Comparison of ENCODE assay signal across 8 cellular contexts in the genomic region with DNA sequence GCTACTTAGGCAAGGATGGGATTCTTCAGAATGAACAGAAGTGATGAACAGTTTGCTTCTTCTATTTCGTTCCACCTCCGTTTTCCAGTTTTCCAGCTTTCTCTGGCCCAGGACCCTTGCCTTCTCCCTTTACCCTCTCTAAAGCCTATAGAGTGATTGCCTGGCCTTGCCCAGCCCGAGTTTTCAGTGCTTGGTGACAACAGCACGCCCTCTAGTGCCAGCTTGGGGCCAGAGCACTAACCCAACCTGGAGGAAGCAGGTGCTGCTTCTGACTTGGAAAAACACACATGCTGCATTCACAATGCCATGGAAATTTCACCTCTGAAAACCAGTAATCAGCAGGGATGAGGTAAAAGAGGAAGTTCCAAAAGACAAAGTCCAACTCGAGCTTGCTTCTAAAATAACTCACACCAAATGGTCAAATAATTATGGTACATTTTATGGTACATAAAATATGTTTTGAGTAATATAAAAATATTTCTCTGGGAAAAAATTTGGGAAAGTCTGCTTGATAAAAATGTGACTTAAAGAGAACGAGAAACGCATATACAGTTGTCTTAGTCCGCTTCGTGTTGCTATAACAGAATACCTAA. TPM values are rescaled to one million over a fixed set of nuclear protein-coding genes. Genes with fewer than 3 reads are reported as not detected.
DNase-seq lines count a peak whose midpoint lies in the region; ATAC-seq and TF ChIP-seq lines count a peak whose summit lies in the region.

No MANE protein-coding gene starts in this region.

- H3K4me3 ChIP-seq in endodermal cell (ENCODE audit: low read length) = no peak overlapping the region

- H3K36me3 Mint-ChIP-seq in endodermal cell (ENCODE audit: low read depth) = no peaks in the 10 kb centered on the region
- no peaks in the 10 kb centered on the region for H3K36me3 Mint-ChIP-seq in mesothelial cell of epicardium

- ATAC-seq in GM19035 (IDR thresholded peaks at IDR 0.05; ENCODE audit: unreplicated experiment) = no peak

- WGBS in endodermal cell (ENCODE audit: insufficient coverage in 1 of 2, insufficient read length in 1 of 2), 2 experiments = 34 to 41% methylated on average over 8 to 9 of the region's 9 CpGs

- TF ChIP-seq CTCF in endodermal cell (conservative IDR thresholded peaks at IDR 0.05) (peak; percentile 97), mesothelial cell of epicardium (IDR thresholded peaks at IDR 0.05; ENCODE audit: unreplicated experiment) (peak; percentile 82)

- no peaks in the 10 kb centered on the region for H3K9me3 ChIP-seq in endodermal cell (ENCODE audit: control insufficient read depth, low read length)

- no peak overlapping the region for H3K9ac ChIP-seq in endodermal cell (ENCODE audit: extremely low read depth, low read length, poor library complexity, severe bottlenecking)

- H3K9me3 Mint-ChIP-seq in endodermal cell = no peaks in the 10 kb centered on the region
- no peaks in the 10 kb centered on the region for H3K9me3 Mint-ChIP-seq in mesothelial cell of epicardium

- H3K27me3 ChIP-seq in endodermal cell (ENCODE audit: control insufficient read depth, insufficient read depth, low read length, poor library complexity, severe bottlenecking) = no peaks in the 10 kb centered on the region

- no peaks in the 10 kb centered on the region for H3K4me1 ChIP-seq in endodermal cell (ENCODE audit: control insufficient read depth, insufficient read depth, low read length)

- H3K27ac Mint-ChIP-seq in endodermal cell (no peak overlapping the region), mesothelial cell of epicardium (no peak overlapping the region)

- DNase-seq in DMS79 treated with DMSO at 0.1 percent for 48 hours (lab: John Stamatoyannopoulos, UW) (peak; percentile 88), HT-29 (ENCODE audit: low spot score) (peak; percentile 82), NOMO-1 (lab: John Stamatoyannopoulos, UW; ENCODE audit: unreplicated experiment in 2 of 2) (peak; percentile 56 to 69), endodermal cell (peak; percentile 96), mesothelial cell of epicardium (ENCODE audit: low spot score in 2 of 2, unreplicated experiment in 2 of 2) (peak; percentile 55 to 85)
- peak; percentile 87 for DNase-seq in activated CD8-positive, alpha-beta memory T cell treated with anti-CD3 and anti-CD28 coated beads for 24 hours
- peak; percentile 48 to 59 for DNase-seq in stimulated activated CD8-positive, alpha-beta memory T cell treated with anti-CD3 and anti-CD28 coated beads, Interleukin-2, amount 100 ng/mL, for 48 hours (ENCODE audit: low read depth in 2 of 2)

- no peak overlapping the region for H3K27ac ChIP-seq in endodermal cell (ENCODE audit: low read depth, low read length)

- no peak overlapping the region for H3K4me3 Mint-ChIP-seq in endodermal cell
- H3K4me3 Mint-ChIP-seq in mesothelial cell of epicardium = no peak overlapping the region

- H3K4me1 Mint-ChIP-seq in endodermal cell (no peaks in the 10 kb centered on the region), mesothelial cell of epicardium (peaks cover 14% of the 10 kb centered on the region)

- H3K36me3 ChIP-seq in endodermal cell (ENCODE audit: control insufficient read depth, insufficient read depth, low read length) = no peaks in the 10 kb centered on the region

- H3K27me3 Mint-ChIP-seq in endodermal cell (ENCODE audit: insufficient read depth) (peaks cover 1% of the 10 kb centered on the region), mesothelial cell of epicardium (ENCODE audit: low read depth) (peaks cover 8% of the 10 kb centered on the region)

RNA-seq across cellular contexts. Expression of a gene that starts 26.1 kb away (rescaled TPM):
- total RNA-seq in HT-29 (2014; rRNA removed; shearing (Covaris generic)) = 83.1 and 95.1 TPM in 2 replicates
- total RNA-seq in endodermal cell = 10 to 100 TPM; 41.2 to 64.3 TPM
- 125 TPM for polyA plus RNA-seq in endodermal cell (2013, experiment 1 of 2)
- 145 TPM for polyA plus RNA-seq in endodermal cell (2013, experiment 2 of 2)
- 18.6 to 21.0 TPM (median 19.4 TPM) in 3 replicates for total RNA-seq in mesothelial cell of epicardium

RNA-seq across cellular contexts. Expression of a gene that starts 32.8 kb away (rescaled TPM):
- total RNA-seq in HT-29 (2014; rRNA removed; shearing (Covaris generic)) = 13.7 and 18.7 TPM in 2 replicates
- total RNA-seq in endodermal cell (10 to 100 TPM; 19.2 to 20.3 TPM), mesothelial cell of epicardium (52.9 to 61.6 TPM (median 53.2 TPM) in 3 replicates)
- polyA plus RNA-seq in endodermal cell (2013, experiment 1 of 2) = 7.9 TPM
- polyA plus RNA-seq in endodermal cell (2013, experiment 2 of 2) = 10.5 TPM
